ENCODE assay signal across 1 cellular context in the genomic region with DNA sequence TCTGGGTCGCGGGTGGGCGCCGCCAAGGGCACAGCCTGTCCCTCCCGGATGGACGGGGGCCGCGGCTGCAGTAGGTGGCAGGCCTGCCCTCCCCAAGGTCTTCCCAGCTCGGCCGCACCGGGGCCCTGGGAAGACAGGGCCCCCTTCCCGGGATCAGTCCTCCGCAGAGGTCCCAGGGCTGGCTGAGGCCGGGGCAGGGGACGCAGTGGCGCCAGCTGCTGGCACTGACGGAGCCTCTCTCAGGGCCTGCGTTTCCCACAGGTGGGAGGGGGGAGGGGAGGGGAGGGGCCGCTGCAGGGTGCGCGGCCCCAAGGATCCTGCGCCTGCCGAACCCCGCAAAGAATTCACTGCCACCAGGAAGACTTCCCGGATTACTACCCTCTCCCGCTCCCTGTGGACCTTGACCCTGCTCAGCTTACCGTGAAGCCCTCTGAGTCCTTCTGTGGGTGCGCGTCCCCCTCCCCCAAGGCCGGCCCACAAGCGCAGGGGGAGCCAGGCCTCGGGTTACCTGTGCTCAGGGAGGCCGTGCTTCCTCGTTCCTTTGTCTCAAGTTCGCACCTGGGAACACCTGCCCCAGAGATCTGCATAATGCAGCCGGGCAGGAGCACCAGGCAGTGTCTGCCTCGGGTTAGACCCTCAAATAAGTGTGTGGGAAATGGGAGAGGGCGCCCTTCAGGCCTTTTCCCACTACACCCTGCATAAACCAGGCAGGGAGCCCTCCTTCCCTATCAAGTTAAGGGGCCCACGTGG.
TF ChIP-seq lines count a peak whose summit lies in the region.

No MANE protein-coding gene starts in this region.

TF ChIP-seq in K562, 482 proteins besides CTCF, POLR2A, EP300 and RAD21:
- TF ChIP-seq ZNF707 (CRISPR knock-in tag; conservative IDR thresholded peaks at IDR 0.05), result no peak
- no peak for TF ChIP-seq TOE1 (IDR thresholded peaks at IDR 0.05; ENCODE audit: borderline replicate concordance)
- no peak for TF ChIP-seq TOE1 (CRISPR knock-in tag; IDR thresholded peaks at IDR 0.05; ENCODE audit: borderline replicate concordance, low read depth)
- TF ChIP-seq PCBP1 (IDR thresholded peaks at IDR 0.05; ENCODE audit: low read depth, low read length, poor library complexity, severe bottlenecking), result peak; percentile 27
